ENCODE assay signal across 1 cellular context in the genomic region with DNA sequence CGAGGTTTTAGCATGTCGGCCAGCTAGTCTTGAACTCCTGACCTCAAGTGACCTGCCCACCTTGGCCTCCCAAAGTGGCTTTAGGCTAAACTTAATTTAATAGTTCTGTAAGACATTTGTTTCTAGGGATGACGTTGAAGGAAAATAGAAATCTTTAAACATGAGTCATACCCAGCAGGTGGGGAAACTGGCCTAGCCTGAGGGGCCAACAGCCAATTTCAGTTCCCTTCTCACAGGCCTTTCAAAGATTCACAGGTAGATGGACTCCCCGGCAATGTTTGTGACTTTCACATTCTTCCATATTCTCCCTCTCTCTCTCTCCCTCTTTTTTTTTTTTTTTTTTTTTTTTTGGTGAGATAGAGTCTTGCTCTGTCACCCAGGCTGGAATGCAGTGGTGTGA.
TF ChIP-seq lines count a peak whose summit lies in the region.

No MANE protein-coding gene starts in this region.

TF ChIP-seq in H1, 55 proteins besides CTCF, POLR2A, EP300 and RAD21:
- TF ChIP-seq JUND (IDR thresholded peaks at IDR 0.05; ENCODE audit: low read length) (peak; percentile 81), BACH1 (IDR thresholded peaks at IDR 0.05; ENCODE audit: low read length) (no peak), GTF2F1 (IDR thresholded peaks at IDR 0.05; ENCODE audit: borderline replicate concordance, low read depth, low read length) (no peak)
